ENCODE assay signal across 8 cellular contexts in genomic region chr6:160667854-160668481, GRCh38. TPM values are rescaled to one million over a fixed set of nuclear protein-coding genes. Genes with fewer than 3 reads are reported as not detected.
DNase-seq lines count a peak whose midpoint lies in the region; ATAC-seq and TF ChIP-seq lines count a peak whose summit lies in the region.

No MANE protein-coding gene starts in this region.

- H3K9me3 ChIP-seq in CD4-positive, alpha-beta memory T cell (ENCODE audit: control insufficient read depth in 1 of 2, low read length in 2 of 2): no peaks in the 10 kb centered on the region
- H3K9me3 ChIP-seq in Peyer's patch (no peaks in the 10 kb centered on the region), gastrocnemius medialis (no peaks in the 10 kb centered on the region)

- no peaks in the 10 kb centered on the region for H3K4me1 ChIP-seq in CD4-positive, alpha-beta memory T cell (ENCODE audit: insufficient read depth, low read length)
- H3K4me1 ChIP-seq in Peyer's patch (no peaks in the 10 kb centered on the region), gastrocnemius medialis (no peaks in the 10 kb centered on the region)

- peak in 4 of 5 donors; percentile 12 to 22 (median 14) for DNase-seq in CD4-positive, alpha-beta memory T cell
- no peak for DNase-seq in Peyer's patch
- peak; percentile 26 for DNase-seq in endothelial cell (ENCODE audit: low spot score)
- DNase-seq in stimulated activated CD4-positive, alpha-beta T cell treated with anti-CD3 and anti-CD28 coated beads, TNF-alpha, amount 100 ng/mL, for 48 hours (ENCODE audit: low read depth in 3 of 3): peak in 2 of 3 donors; percentile 0 to 8
- no peak for DNase-seq in gastrocnemius medialis

- intact Hi-C loops in CD4-positive, alpha-beta memory T cell (cut with micrococcal nuclease): no loop called here
- intact Hi-C loops in gastrocnemius medialis (cut with DNase I; ENCODE audit: low total_unique reads): no loop called here

- POLR2A ChIA-PET in CD4-positive, alpha-beta memory T cell (lab: Charles Lee; ENCODE audit: partially characterized antibody): no interaction called here

- H3K27ac ChIP-seq in CD4-positive, alpha-beta memory T cell (ENCODE audit: low read depth, low read length): no peak overlapping the region
- H3K27ac ChIP-seq in Peyer's patch (no peak overlapping the region), gastrocnemius medialis (no peak overlapping the region)

- TF ChIP-seq POLR2A in Peyer's patch (IDR thresholded peaks at IDR 0.05) (no peak), gastrocnemius medialis (IDR thresholded peaks at IDR 0.05) (no peak)

- no peak overlapping the region for H3K4me3 ChIP-seq in CD4-positive, alpha-beta memory T cell (ENCODE audit: low read length in 2 of 2)
- H3K4me3 ChIP-seq in Peyer's patch (no peak overlapping the region), gastrocnemius medialis (no peak overlapping the region)

- CTCF ChIA-PET in CD4-positive, alpha-beta memory T cell (lab: Charles Lee; ENCODE audit: partially characterized antibody): interaction anchor here (0.8 kb wide), 1 partner anchor 149 kb away, joined by 3 read pairs; no protein-coding TSS in a partner anchor

- ATAC-seq in GM18868 (IDR thresholded peaks at IDR 0.05; ENCODE audit: unreplicated experiment) (peak; percentile 98), HG03135 (IDR thresholded peaks at IDR 0.05; ENCODE audit: unreplicated experiment) (peak; percentile 85), gastrocnemius medialis (no peak), HG03139 (IDR thresholded peaks at IDR 0.05; ENCODE audit: unreplicated experiment) (no peak)

- H3K27me3 Mint-ChIP-seq in CD4-positive, alpha-beta memory T cell: peaks cover 7% of the 10 kb centered on the region in 2 donors
- H3K27me3 Mint-ChIP-seq in endothelial cell (ENCODE audit: unreplicated experiment): no peaks in the 10 kb centered on the region

- H3K27me3 ChIP-seq in CD4-positive, alpha-beta memory T cell (ENCODE audit: insufficient read depth, low read length): peaks cover under 1% of the 10 kb centered on the region
- no peaks in the 10 kb centered on the region for H3K27me3 ChIP-seq in Peyer's patch
- H3K27me3 ChIP-seq in gastrocnemius medialis: no peaks in the 10 kb centered on the region

- H3K36me3 ChIP-seq in CD4-positive, alpha-beta memory T cell (ENCODE audit: insufficient read depth, low read length): no peaks in the 10 kb centered on the region
- H3K36me3 ChIP-seq in Peyer's patch (no peaks in the 10 kb centered on the region), gastrocnemius medialis (no peaks in the 10 kb centered on the region)

- H3K9me3 Mint-ChIP-seq in CD4-positive, alpha-beta memory T cell: peaks cover 0 to 9% (median 1%) of the 10 kb centered on the region in 8 donors
- H3K9me3 Mint-ChIP-seq in endothelial cell (ENCODE audit: unreplicated experiment): no peaks in the 10 kb centered on the region

- no peak overlapping the region for H3K27ac Mint-ChIP-seq in CD4-positive, alpha-beta memory T cell
- no peak overlapping the region for H3K27ac Mint-ChIP-seq in endothelial cell (ENCODE audit: unreplicated experiment)

- H3K4me1 Mint-ChIP-seq in CD4-positive, alpha-beta memory T cell: peaks cover 0 to 3% (median 0%) of the 10 kb centered on the region in 4 donors
- no peaks in the 10 kb centered on the region for H3K4me1 Mint-ChIP-seq in endothelial cell (ENCODE audit: unreplicated experiment)

- no peak overlapping the region for H3K4me3 Mint-ChIP-seq in CD4-positive, alpha-beta memory T cell
- no peak overlapping the region for H3K4me3 Mint-ChIP-seq in endothelial cell (ENCODE audit: unreplicated experiment)

- in situ Hi-C loops in gastrocnemius medialis (cut with MboI; ENCODE audit: low sequenced_read_pairs in 4 of 4): no loop called here

- no peaks in the 10 kb centered on the region for H3K36me3 Mint-ChIP-seq in CD4-positive, alpha-beta memory T cell
- no peaks in the 10 kb centered on the region for H3K36me3 Mint-ChIP-seq in endothelial cell (ENCODE audit: low read depth, unreplicated experiment)

- TF ChIP-seq CTCF in Peyer's patch (IDR thresholded peaks at IDR 0.05) (peak in 4 of 6 experiments; percentile 22 to 32 (median 26)), endothelial cell (IDR thresholded peaks at IDR 0.05; ENCODE audit: unreplicated experiment) (peak; percentile 34), gastrocnemius medialis (IDR thresholded peaks at IDR 0.05 in 4 of 5, conservative IDR thresholded peaks at IDR 0.05 in 1 of 5) (no peak)

RNA-seq across cellular contexts. Expression of gene LPA, which starts 3.9 kb away (rescaled TPM):
- not detected for total RNA-seq in CD4-positive, alpha-beta memory T cell
- not detected for polyA plus RNA-seq in CD4-positive, alpha-beta memory T cell
- total RNA-seq in Peyer's patch (1 to 10 TPM in 2 of 4 donors, under 1 TPM in 1, not detected in 1; 0.94 to 2.5 (median 1.7) TPM), endothelial cell (ENCODE audit: unreplicated experiment) (not detected), gastrocnemius medialis (not detected)

RNA-seq across cellular contexts. Expression of gene PLG, which starts 34.1 kb away (rescaled TPM):
- total RNA-seq in CD4-positive, alpha-beta memory T cell: under 1 TPM; 0.69 to 0.73 TPM
- polyA plus RNA-seq in CD4-positive, alpha-beta memory T cell: not detected
- total RNA-seq in Peyer's patch: not detected
- total RNA-seq in endothelial cell (ENCODE audit: unreplicated experiment): not detected
- 1 to 10 TPM in 2 of 4 donors, not detected in 2; 1.1 to 2.4 TPM for total RNA-seq in gastrocnemius medialis

Comparison
In these comparisons a context has a peak if more than half of its experiments do, and no peak if none do; other contexts are left out.
1. DNase-seq: peak in CD4-positive, alpha-beta memory T cell (4 of 5), endothelial cell (single experiment) and stimulated activated CD4-positive, alpha-beta T cell treated with anti-CD3 and anti-CD28 coated beads, TNF-alpha, amount 100 ng/mL, for 48 hours (2 of 3); none in Peyer's patch (0 of 3) and gastrocnemius medialis (0 of 2).
2. ATAC-seq: peak in GM18868 (single experiment) and HG03135 (single experiment); none in gastrocnemius medialis (0 of 2) and HG03139 (single experiment).
3. CTCF ChIP-seq: peak in Peyer's patch (4 of 6) and endothelial cell (single experiment); none in gastrocnemius medialis (0 of 5).